ENCODE assay signal across 8 cellular contexts in the genomic region with DNA sequence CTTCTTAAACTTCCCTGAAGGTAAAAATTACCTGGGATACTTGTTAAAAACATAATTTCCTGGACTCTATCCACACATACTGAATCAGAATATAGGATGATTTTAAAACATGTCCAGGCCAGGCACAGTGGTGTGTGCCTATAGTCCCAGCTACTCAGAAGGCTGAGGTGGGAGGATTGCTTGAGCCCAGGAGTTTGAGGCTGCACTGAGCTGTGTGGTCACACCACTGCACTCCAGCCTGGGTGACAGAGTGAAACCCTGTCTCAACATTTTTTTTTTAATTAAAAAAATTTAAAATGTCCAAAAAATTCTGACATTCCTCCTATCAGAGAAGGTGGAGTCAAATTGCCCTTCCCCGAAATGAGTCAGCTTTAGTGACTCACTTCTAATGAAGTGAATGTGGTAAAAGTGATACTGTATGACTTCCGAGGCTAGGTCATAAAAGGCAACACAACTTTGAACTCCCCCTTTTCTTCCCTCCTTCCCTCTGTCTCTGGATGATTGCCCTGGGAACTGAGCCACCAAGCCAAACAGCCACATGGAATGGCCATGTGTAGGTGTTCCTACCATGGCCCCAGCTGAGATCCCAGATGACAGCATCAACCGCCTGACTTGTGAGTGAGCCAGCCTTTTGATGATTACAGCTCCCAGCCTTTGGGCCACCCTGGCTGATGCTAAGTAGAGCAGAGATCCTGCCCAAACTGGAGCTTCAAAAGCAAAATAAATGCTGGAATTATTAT. TPM values are rescaled to one million over a fixed set of nuclear protein-coding genes. Genes with fewer than 3 reads are reported as not detected.
DNase-seq lines count a peak whose midpoint lies in the region; ATAC-seq and TF ChIP-seq lines count a peak whose summit lies in the region.

No MANE protein-coding gene starts in this region.

- H3K4me3 ChIP-seq in body of pancreas (no peak overlapping the region), right lobe of liver (no peak overlapping the region), testis (no peak overlapping the region)

- H3K27me3 ChIP-seq in body of pancreas = no peaks in the 10 kb centered on the region
- no peaks in the 10 kb centered on the region for H3K27me3 ChIP-seq in right lobe of liver
- no peaks in the 10 kb centered on the region for H3K27me3 ChIP-seq in testis

- ATAC-seq in body of pancreas (peak; percentile 73), right lobe of liver (peak in 3 of 4 donors; percentile 32 to 80 (median 43)), HG03520 (IDR thresholded peaks at IDR 0.05; ENCODE audit: unreplicated experiment) (no peak), GM18519 (IDR thresholded peaks at IDR 0.05; ENCODE audit: low FRiP score, unreplicated experiment) (no peak)

- peaks cover 3% of the 10 kb centered on the region for H3K36me3 Mint-ChIP-seq in activated naive CD4-positive, alpha-beta T cell treated with anti-CD3 and anti-CD28 coated beads for 36 hours (ENCODE audit: low read depth)
- H3K36me3 Mint-ChIP-seq in activated naive CD4-positive, alpha-beta T cell treated with anti-CD3 and anti-CD28 coated beads, Interleukin-2, amount 10 ng/mL, durations not matched to agents 7 days and 5 days = no peaks in the 10 kb centered on the region

- no peaks in the 10 kb centered on the region for H3K36me3 ChIP-seq in body of pancreas (replicated peaks in 1 of 2; ENCODE audit: insufficient read depth in 1 of 2, low read depth in 2 of 2)
- H3K36me3 ChIP-seq in right lobe of liver = no peaks in the 10 kb centered on the region
- H3K36me3 ChIP-seq in testis (ENCODE audit: low read depth, missing control alignments) = no peaks in the 10 kb centered on the region

- H3K4me1 ChIP-seq in body of pancreas = peaks cover 25% of the 10 kb centered on the region
- H3K4me1 ChIP-seq in right lobe of liver = peaks cover 0 to 19% (median 2%) of the 10 kb centered on the region in 4 donors
- H3K4me1 ChIP-seq in testis = peaks cover 37% of the 10 kb centered on the region

- no peaks in the 10 kb centered on the region for H3K27me3 Mint-ChIP-seq in activated naive CD4-positive, alpha-beta T cell treated with anti-CD3 and anti-CD28 coated beads for 36 hours (ENCODE audit: low read depth)
- peaks cover 3% of the 10 kb centered on the region for H3K27me3 Mint-ChIP-seq in activated naive CD4-positive, alpha-beta T cell treated with anti-CD3 and anti-CD28 coated beads, Interleukin-2, amount 10 ng/mL, durations not matched to agents 7 days and 5 days

- peaks cover 11% of the 10 kb centered on the region for H3K4me1 Mint-ChIP-seq in activated naive CD4-positive, alpha-beta T cell treated with anti-CD3 and anti-CD28 coated beads for 36 hours (ENCODE audit: low read depth)
- H3K4me1 Mint-ChIP-seq in activated naive CD4-positive, alpha-beta T cell treated with anti-CD3 and anti-CD28 coated beads, Interleukin-2, amount 10 ng/mL, durations not matched to agents 7 days and 5 days = peaks cover 10% of the 10 kb centered on the region

- CTCF ChIA-PET in activated naive CD4-positive, alpha-beta T cell treated with anti-CD3 and anti-CD28 coated beads for 36 hours (lab: Charles Lee) = interaction anchor here (0.8 to 0.9 kb wide), 2 partner anchors 26 to 67 kb away, joined by 3 read pairs; no protein-coding TSS in a partner anchor
- CTCF ChIA-PET in activated naive CD4-positive, alpha-beta T cell treated with anti-CD3 and anti-CD28 coated beads, Interleukin-2, amount 10 ng/mL, durations not matched to agents 7 days and 5 days (lab: Charles Lee) = interaction anchor here (0.8 to 1.0 kb wide), 3 partner anchors 12 to 135 kb away, joined by 3 to 5 read pairs (median 3); a partner anchor contains a TSS

- peak; percentile 56 for DNase-seq in activated naive CD4-positive, alpha-beta T cell treated with anti-CD3 and anti-CD28 coated beads for 36 hours
- DNase-seq in activated naive CD4-positive, alpha-beta T cell treated with anti-CD3 and anti-CD28 coated beads, Interleukin-2, amount 10 ng/mL, durations not matched to agents 7 days and 5 days = no peak
- DNase-seq in NCI-H226 = peak; percentile 94
- peak; percentile 58 to 89 (median 76) for DNase-seq in body of pancreas
- DNase-seq in right lobe of liver = peak in 1 of 3 donors; percentile 65
- peak; percentile 47 for DNase-seq in testis

- intact Hi-C loops in activated naive CD4-positive, alpha-beta T cell treated with anti-CD3 and anti-CD28 coated beads for 36 hours (cut with micrococcal nuclease) = loop anchor here (1.0 to 5.0 kb wide), 2 partner anchors 25 to 35 kb away; a partner anchor contains a TSS
- intact Hi-C loops in body of pancreas (cut with DNase I) (no loop called here), right lobe of liver (cut with DNase I) (no loop called here), testis (cut with DNase I; ENCODE audit: low total_unique reads) (no loop called here)

- 36 to 48% methylated on average over 2 to 3 of the region's 3 CpGs for WGBS in body of pancreas, 2 donors
- WGBS in right lobe of liver (ENCODE audit: insufficient coverage, low coverage, low lambda C conversion rate, missing lambda C conversion rate) = 52% methylated on average over 3 of the region's 3 CpGs
- 45 to 55% methylated on average over 3 of the region's 3 CpGs for WGBS in testis, 2 donors

- TF ChIP-seq POLR2A in body of pancreas (IDR thresholded peaks at IDR 0.05) = no peak
- no peak for TF ChIP-seq POLR2A in right lobe of liver (IDR thresholded peaks at IDR 0.05)
- no peak for TF ChIP-seq POLR2A in testis (IDR thresholded peaks at IDR 0.05)

- H3K27ac Mint-ChIP-seq in activated naive CD4-positive, alpha-beta T cell treated with anti-CD3 and anti-CD28 coated beads for 36 hours = peak overlapping the region; percentile 68
- H3K27ac Mint-ChIP-seq in activated naive CD4-positive, alpha-beta T cell treated with anti-CD3 and anti-CD28 coated beads, Interleukin-2, amount 10 ng/mL, durations not matched to agents 7 days and 5 days = no peak overlapping the region

- no peaks in the 10 kb centered on the region for H3K9me3 Mint-ChIP-seq in activated naive CD4-positive, alpha-beta T cell treated with anti-CD3 and anti-CD28 coated beads for 36 hours
- no peaks in the 10 kb centered on the region for H3K9me3 Mint-ChIP-seq in activated naive CD4-positive, alpha-beta T cell treated with anti-CD3 and anti-CD28 coated beads, Interleukin-2, amount 10 ng/mL, durations not matched to agents 7 days and 5 days

- no peaks in the 10 kb centered on the region for H3K9me3 ChIP-seq in body of pancreas
- no peaks in the 10 kb centered on the region for H3K9me3 ChIP-seq in right lobe of liver
- no peaks in the 10 kb centered on the region for H3K9me3 ChIP-seq in testis

- TF ChIP-seq CTCF in body of pancreas (IDR thresholded peaks at IDR 0.05) (no peak), right lobe of liver (IDR thresholded peaks at IDR 0.05) (no peak), testis (IDR thresholded peaks at IDR 0.05) (no peak)

- peak overlapping the region; percentile 19 to 69 (median 52) for H3K27ac ChIP-seq in body of pancreas
- peak overlapping the region in 1 of 3 donors; percentile 5 for H3K27ac ChIP-seq in right lobe of liver
- H3K27ac ChIP-seq in testis = peak overlapping the region in 1 of 2 donors; percentile 28

- H3K4me3 Mint-ChIP-seq in activated naive CD4-positive, alpha-beta T cell treated with anti-CD3 and anti-CD28 coated beads for 36 hours = no peak overlapping the region
- no peak overlapping the region for H3K4me3 Mint-ChIP-seq in activated naive CD4-positive, alpha-beta T cell treated with anti-CD3 and anti-CD28 coated beads, Interleukin-2, amount 10 ng/mL, durations not matched to agents 7 days and 5 days

RNA-seq across cellular contexts. Expression of a gene that starts 36.3 kb away (rescaled TPM):
- total RNA-seq in activated naive CD4-positive, alpha-beta T cell treated with anti-CD3 and anti-CD28 coated beads for 36 hours = 10 to 100 TPM; 15.9 to 16.5 TPM
- total RNA-seq in body of pancreas (10 to 100 TPM; 48.8 to 53.4 TPM), right lobe of liver (10 to 100 TPM in 5 of 6 experiments, 1 to 10 TPM in 1; 7.3 to 21.9 (median 13.1) TPM), testis (10 to 100 TPM; 41.0 to 42.8 TPM)
- 37.8 TPM for polyA plus RNA-seq in testis (ENCODE audit: insufficient read depth, low read depth, low replicate concordance)

Comparison
In these comparisons a context has a peak if more than half of its experiments do, and no peak if none do; other contexts are left out.
1. ATAC-seq: peak in body of pancreas (single experiment) and right lobe of liver (3 of 4); none in HG03520 (single experiment) and GM18519 (single experiment).